In the genomic region with DNA sequence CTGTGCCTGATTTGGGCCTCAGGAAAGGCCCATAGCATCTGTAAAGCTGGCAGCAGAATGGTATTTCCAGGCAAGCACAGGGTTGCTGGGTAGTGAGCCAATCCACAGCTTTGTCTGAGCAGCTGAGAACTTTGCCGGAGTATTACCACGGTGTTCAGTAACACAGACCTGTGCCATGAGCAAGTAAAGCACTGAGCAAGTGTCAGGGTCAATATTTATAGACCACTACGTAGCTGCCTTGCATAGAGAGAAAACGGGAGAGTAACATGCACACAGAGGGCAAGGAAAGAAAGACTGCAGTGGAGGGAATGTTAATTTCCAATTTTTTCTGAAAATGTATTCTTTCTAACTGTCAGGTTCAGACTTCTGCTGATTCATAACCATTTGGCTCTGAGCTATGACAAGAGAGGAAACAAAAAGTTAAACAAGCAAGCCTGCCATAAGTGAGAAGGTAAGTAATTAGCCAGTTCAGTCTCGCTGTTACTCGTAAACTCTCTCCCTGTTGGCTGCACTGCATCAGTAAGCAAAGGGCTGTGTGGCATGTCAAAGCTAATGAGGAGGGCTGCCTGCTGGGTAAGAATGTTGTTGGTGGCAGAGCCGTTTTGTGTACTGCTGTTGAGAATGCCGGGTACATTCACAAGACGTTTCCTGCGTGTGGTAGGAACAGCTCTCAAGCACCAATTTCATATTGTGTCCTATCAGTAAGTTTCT, we compare ENCODE assay signal across 8 cellular contexts.
A peak's percentile ranks its signal among the peaks of the same experiment; 100 is the strongest.
DNase-seq lines count a peak whose midpoint lies in the region; ATAC-seq and TF ChIP-seq lines count a peak whose summit lies in the region.

No MANE protein-coding gene starts in this region.

- H3K27me3 ChIP-seq in heart right ventricle = no peaks in the 10 kb centered on the region

- no peaks in the 10 kb centered on the region for H3K9me3 ChIP-seq in heart right ventricle

- H3K36me3 ChIP-seq in heart right ventricle = no peaks in the 10 kb centered on the region

- peaks cover 0 to 10% (median 0%) of the 10 kb centered on the region in 9 donors for H3K4me1 ChIP-seq in heart right ventricle

- ATAC-seq in GM18861 (IDR thresholded peaks at IDR 0.05; ENCODE audit: unreplicated experiment) (peak; percentile 47), heart right ventricle (peak; percentile 79 to 99 (median 95)), GM21515 (IDR thresholded peaks at IDR 0.05; ENCODE audit: unreplicated experiment) (no peak), GM21529 (IDR thresholded peaks at IDR 0.05; ENCODE audit: unreplicated experiment) (no peak)

- DNase-seq in OCI-M1 (lab: John Stamatoyannopoulos, UW) (peak; percentile 26), heart right ventricle (peak in 1 of 2 donors; percentile 29), putamen (ENCODE audit: low spot score) (peak; percentile 45), NCI-H2107 treated with DMSO at 0.1 percent for 48 hours (lab: John Stamatoyannopoulos, UW; ENCODE audit: unreplicated experiment) (no peak), cerebellum (ENCODE audit: low spot score) (no peak)

- intact Hi-C loops in heart right ventricle (cut with DNase I) = loop anchor here in 1 of 10 donors (10.0 kb wide), 1 partner anchor 99 kb away; no protein-coding TSS in a partner anchor

- H3K27ac ChIP-seq in heart right ventricle = peak overlapping the region; percentile 6 to 72 (median 55)

- 27 to 37% methylated on average over 10 of the region's 10 CpGs for WGBS in heart right ventricle, 2 donors

- no peak for TF ChIP-seq CTCF in heart right ventricle (IDR thresholded peaks at IDR 0.05)

- peak overlapping the region in 9 of 10 donors; percentile 1 to 47 (median 31) for H3K4me3 ChIP-seq in heart right ventricle

Comparison
In these comparisons a context has a peak if more than half of its experiments do, and no peak if none do; other contexts are left out.
1. ATAC-seq: peak in GM18861 (single experiment) and heart right ventricle (8 of 8); none in GM21515 (single experiment) and GM21529 (single experiment).
2. DNase-seq: peak in OCI-M1 (single experiment) and putamen (single experiment); none in NCI-H2107 treated with DMSO at 0.1 percent for 48 hours (single experiment) and cerebellum (single experiment).